9 cellular contexts compared by ENCODE assay signal in genomic region chr9:132673355-132673754, GRCh38. TPM values are rescaled to one million over a fixed set of nuclear protein-coding genes. Genes with fewer than 3 reads are reported as not detected.
DNase-seq lines count a peak whose midpoint lies in the region; ATAC-seq and TF ChIP-seq lines count a peak whose summit lies in the region.
"Had no signal": no experiment of that assay in that cellular context is flagged by ENCODE, and none has a peak within 500 bp of the region (broad histone marks: within the 10 kb centered on the region; RNA-seq: fewer than 3 reads in every experiment).

No MANE protein-coding gene starts in this region.

- ATAC-seq in activated T-cell treated with anti-CD3 and anti-CD28 coated beads, Interleukin-2, amount 50 U/mL, for 4 hours = no peak
- no peak for ATAC-seq in HG03571 (IDR thresholded peaks at IDR 0.05; ENCODE audit: unreplicated experiment)

- TF ChIP-seq CTCF in NB4 (IDR thresholded peaks at IDR 0.05; ENCODE audit: low read depth, low read length) (no peak), progenitor cell of endocrine pancreas (IDR thresholded peaks at IDR 0.05; ENCODE audit: unreplicated experiment) (no peak)

- no peak for DNase-seq in activated T-cell treated with anti-CD3 and anti-CD28 coated beads, Interleukin-2, amount 50 U/mL, for 4 hours
- DNase-seq in activated T-cell treated with anti-CD3 and anti-CD28 coated beads for 4 hours (no peak), NB4 (ENCODE audit: low read depth) (peak; percentile 49), dedifferentiated amniotic fluid mesenchymal stem cell (ENCODE audit: extremely low spot score) (peak; percentile 61), progenitor cell of endocrine pancreas (ENCODE audit: low spot score, unreplicated experiment) (no peak), NCI-H1092 treated with DMSO at 0.1 percent for 48 hours (lab: John Stamatoyannopoulos, UW) (no peak), NCI-H1930 (lab: John Stamatoyannopoulos, UW) (no peak)

- no peaks in the 10 kb centered on the region for H3K27me3 Mint-ChIP-seq in activated T-cell treated with anti-CD3 and anti-CD28 coated beads, Interleukin-2, amount 50 U/mL, for 4 hours (ENCODE audit: low read depth)
- H3K27me3 Mint-ChIP-seq in progenitor cell of endocrine pancreas = no peaks in the 10 kb centered on the region
- H3K27me3 Mint-ChIP-seq: dendritic cell treated with granulocyte-macrophage colony-stimulating factor and Interleukin-4, amounts not matched to agents 40 ng/mL and 50 ng/mL, for 4 days had no signal

- H3K36me3 Mint-ChIP-seq in activated T-cell treated with anti-CD3 and anti-CD28 coated beads, Interleukin-2, amount 50 U/mL, for 4 hours (ENCODE audit: insufficient read depth) = peaks cover 14% of the 10 kb centered on the region
- H3K36me3 Mint-ChIP-seq in progenitor cell of endocrine pancreas (ENCODE audit: insufficient read depth) = peaks cover 6% of the 10 kb centered on the region

- H3K4me1 Mint-ChIP-seq in activated T-cell treated with anti-CD3 and anti-CD28 coated beads, Interleukin-2, amount 50 U/mL, for 4 hours (ENCODE audit: low read depth) = peaks cover 52% of the 10 kb centered on the region
- H3K4me1 Mint-ChIP-seq in progenitor cell of endocrine pancreas (ENCODE audit: low read depth) = peaks cover 15% of the 10 kb centered on the region

- H3K27ac Mint-ChIP-seq in progenitor cell of endocrine pancreas = peak overlapping the region; percentile 8
- H3K27ac Mint-ChIP-seq: dendritic cell treated with granulocyte-macrophage colony-stimulating factor and Interleukin-4, amounts not matched to agents 40 ng/mL and 50 ng/mL, for 4 days had no signal

- H3K9me3 Mint-ChIP-seq in activated T-cell treated with anti-CD3 and anti-CD28 coated beads, Interleukin-2, amount 50 U/mL, for 4 hours = no peaks in the 10 kb centered on the region
- no peaks in the 10 kb centered on the region for H3K9me3 Mint-ChIP-seq in progenitor cell of endocrine pancreas (ENCODE audit: low read depth)
- H3K9me3 Mint-ChIP-seq: dendritic cell treated with granulocyte-macrophage colony-stimulating factor and Interleukin-4, amounts not matched to agents 40 ng/mL and 50 ng/mL, for 4 days had no signal

- H3K4me3 Mint-ChIP-seq in activated T-cell treated with anti-CD3 and anti-CD28 coated beads, Interleukin-2, amount 50 U/mL, for 4 hours = peak overlapping the region; percentile 35
- no peak overlapping the region for H3K4me3 Mint-ChIP-seq in progenitor cell of endocrine pancreas (ENCODE audit: low read depth)
- H3K4me3 Mint-ChIP-seq: dendritic cell treated with granulocyte-macrophage colony-stimulating factor and Interleukin-4, amounts not matched to agents 40 ng/mL and 50 ng/mL, for 4 days had no signal

- no peak for TF ChIP-seq POLR2A in NB4 (IDR thresholded peaks at IDR 0.05; ENCODE audit: extremely low read depth, insufficient read length)

- H3K4me3 ChIP-seq in NB4 (ENCODE audit: low read depth, low read length) = peak overlapping the region; percentile 14

RNA-seq across cellular contexts. Expression of gene GTF3C4, which starts 3.1 kb away (rescaled TPM):
- total RNA-seq in activated T-cell treated with anti-CD3 and anti-CD28 coated beads, Interleukin-2, amount 50 U/mL, for 4 hours = 10 to 100 TPM; 18.5 to 22.5 (median 22.0) TPM
- 26.8 TPM in 2 replicates for total RNA-seq in progenitor cell of endocrine pancreas

RNA-seq across cellular contexts. Expression of gene DDX31, which starts 3.6 kb away (rescaled TPM):
- 10 to 100 TPM; 41.0 to 44.8 (median 41.3) TPM for total RNA-seq in activated T-cell treated with anti-CD3 and anti-CD28 coated beads, Interleukin-2, amount 50 U/mL, for 4 hours
- 16.7 and 19.1 TPM in 2 replicates for total RNA-seq in progenitor cell of endocrine pancreas

Comparison
In these comparisons a context has a peak if more than half of its experiments do, and no peak if none do; other contexts are left out.
1. DNase-seq: peak in NB4 (single experiment) and dedifferentiated amniotic fluid mesenchymal stem cell (single experiment); none in activated T-cell treated with anti-CD3 and anti-CD28 coated beads, Interleukin-2, amount 50 U/mL, for 4 hours (single experiment), activated T-cell treated with anti-CD3 and anti-CD28 coated beads for 4 hours (single experiment), progenitor cell of endocrine pancreas (single experiment), NCI-H1092 treated with DMSO at 0.1 percent for 48 hours (single experiment) and NCI-H1930 (0 of 2).